ENCODE assay signal across 6 cellular contexts in the genomic region with DNA sequence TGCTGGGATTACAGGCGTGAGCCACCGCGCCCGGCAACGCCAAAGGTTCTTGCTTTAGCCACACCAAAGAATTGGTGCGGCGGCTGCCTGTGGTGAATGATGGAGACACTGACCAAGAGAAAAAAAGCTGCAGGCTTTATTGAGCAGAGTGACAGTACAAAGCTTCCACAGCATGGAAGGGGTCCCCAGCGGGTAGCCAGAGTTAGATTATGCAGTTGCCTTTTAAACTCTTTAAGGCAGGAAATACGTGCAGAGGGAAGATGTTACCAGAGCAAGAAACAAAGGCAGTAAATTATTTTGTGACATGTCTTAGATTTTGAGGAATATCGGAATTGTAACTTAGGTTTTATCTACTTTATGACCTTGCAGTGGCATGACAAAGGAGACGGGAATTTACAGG.
DNase-seq lines count a peak whose midpoint lies in the region; ATAC-seq and TF ChIP-seq lines count a peak whose summit lies in the region.
"Not testable (repeated sequence)": the region's sequence is repeated elsewhere in the genome, so short reads cannot be mapped to it uniquely, and the experiment has no call there.

No MANE protein-coding gene starts in this region.

- H3K9me3 ChIP-seq in GM23248 (ENCODE audit: low read depth); IMR-90 (ENCODE audit: control insufficient read depth, insufficient read depth, low read length); SK-N-SH; neuron (ENCODE audit: low read length): not testable (repeated sequence)

- H3K4me3 Mint-ChIP-seq in chondrocyte (ENCODE audit: unreplicated experiment); mesothelial cell of epicardium: not testable (repeated sequence)

- H3K27me3 Mint-ChIP-seq in chondrocyte (ENCODE audit: low read depth); mesothelial cell of epicardium (ENCODE audit: low read depth): not testable (repeated sequence)

- not testable (repeated sequence) for H2BK15ac ChIP-seq in IMR-90 (ENCODE audit: low read depth, low read length)

- not testable (repeated sequence) for H3K36me3 Mint-ChIP-seq in chondrocyte (ENCODE audit: low read depth); mesothelial cell of epicardium

- BruUV-seq in IMR-90 (replicated peaks; lab: Mats Ljungman, UMichigan): not testable (repeated sequence)

- peak overlapping the region; percentile 57 for H3K27ac Mint-ChIP-seq in chondrocyte (ENCODE audit: unreplicated experiment)
- H3K27ac Mint-ChIP-seq in mesothelial cell of epicardium: peak overlapping the region; percentile 47

- not testable (repeated sequence) for H3K9me1 ChIP-seq in IMR-90 (ENCODE audit: insufficient read depth, low read length)

- H3K18ac ChIP-seq in IMR-90 (ENCODE audit: low read depth, low read length): not testable (repeated sequence)

- H3K4ac ChIP-seq in IMR-90 (ENCODE audit: low read depth, low read length): not testable (repeated sequence)

- not testable (repeated sequence) for H4K91ac ChIP-seq in IMR-90 (ENCODE audit: insufficient read depth, low read depth, low read length)

- not testable (repeated sequence) for H3K23ac ChIP-seq in IMR-90 (ENCODE audit: low read depth, low read length)

- H3K9me2 ChIP-seq in GM23248 (ENCODE audit: insufficient read depth); SK-N-SH: not testable (repeated sequence)

- H4K8ac ChIP-seq in IMR-90 (ENCODE audit: low read depth in 2 of 2, low read length in 2 of 2): not testable (repeated sequence)

- TF ChIP-seq RAD21 in IMR-90 (IDR thresholded peaks at IDR 0.05; ENCODE audit: low read length); SK-N-SH (IDR thresholded peaks at IDR 0.05; ENCODE audit: low read length): not testable (repeated sequence)

- peak overlapping the region; percentile 18 for H3K4me2 ChIP-seq in GM23248 (ENCODE audit: unreplicated experiment)
- H3K4me2 ChIP-seq in IMR-90 (ENCODE audit: low read depth, low read length); SK-N-SH: not testable (repeated sequence)

- peaks cover 24% of the 10 kb centered on the region for H3F3A ChIP-seq in GM23248 (ENCODE audit: insufficient read depth)
- not testable (repeated sequence) for H3F3A ChIP-seq in SK-N-SH (replicated peaks; ENCODE audit: insufficient read depth)

- H3K14ac ChIP-seq in IMR-90 (replicated peaks; ENCODE audit: low read depth, low read length): not testable (repeated sequence)

- dilution Hi-C loops in IMR-90 (cut with HindIII; ENCODE audit: low sequenced_read_pairs, unreplicated experiment): not testable (repeated sequence)

- not testable (repeated sequence) for ATAC-seq in IMR-90 (ENCODE audit: low read depth)

- not testable (repeated sequence) for H2AK5ac ChIP-seq in IMR-90 (ENCODE audit: low read depth, low read length)

- H4K5ac ChIP-seq in IMR-90 (ENCODE audit: low read depth, low read length): not testable (repeated sequence)

- H3K9ac ChIP-seq in GM23248; IMR-90 (ENCODE audit: low read depth, low read length); SK-N-SH: not testable (repeated sequence)

- 78% methylated on average over 11 of the region's 11 CpGs for WGBS in GM23248 (ENCODE audit: low coverage in 1 of 2, low lambda C conversion rate in 2 of 2, missing lambda C conversion rate in 2 of 2), 2 experiments
- WGBS in IMR-90 (ENCODE audit: extremely low coverage in 2 of 2, insufficient read length in 1 of 2), 2 experiments: 78% methylated on average over 7 of the region's 11 CpGs; no CpG with 5 or more reads in 1 of the 2 experiments
- WGBS in SK-N-SH (ENCODE audit: low lambda C conversion rate): 90% methylated on average over 11 of the region's 11 CpGs

- intact Hi-C loops in IMR-90 (cut with micrococcal nuclease): not testable (repeated sequence)

- H2AFZ ChIP-seq in GM23248 (peak overlapping the region; percentile 7; the same call in 1 of the 2 replicates), SK-N-SH (ENCODE audit: low read depth) (peak overlapping the region; percentile 66; the same call in 1 of the 2 replicates), neuron (ENCODE audit: low read depth, low read length) (peak overlapping the region; percentile 69)
- H2AFZ ChIP-seq in IMR-90 (replicated peaks; ENCODE audit: low read length, poor library complexity): not testable (repeated sequence)

- not testable (repeated sequence) for H3K9me3 Mint-ChIP-seq in chondrocyte (ENCODE audit: low read depth); mesothelial cell of epicardium

- not testable (repeated sequence) for TF ChIP-seq CTCF in IMR-90 (conservative IDR thresholded peaks at IDR 0.05; ENCODE audit: low read depth, low read length); SK-N-SH (IDR thresholded peaks at IDR 0.05); chondrocyte (IDR thresholded peaks at IDR 0.05); mesothelial cell of epicardium (IDR thresholded peaks at IDR 0.05; ENCODE audit: unreplicated experiment)

- not testable (repeated sequence) for DNase-seq in GM23248; IMR-90; SK-N-SH; chondrocyte (ENCODE audit: low spot score); mesothelial cell of epicardium (ENCODE audit: low spot score in 2 of 2, unreplicated experiment in 2 of 2)

- not testable (repeated sequence) for H2BK20ac ChIP-seq in IMR-90 (ENCODE audit: low read depth, low read length)

- in situ Hi-C loops in GM23248 (cut with MboI); IMR-90 (cut with MboI; ENCODE audit: low sequenced_read_pairs): not testable (repeated sequence)

- POLR2A ChIA-PET in IMR-90 (lab: Charles Lee; ENCODE audit: unreplicated experiment); SK-N-SH (lab: Yijun Ruan, JAX): not testable (repeated sequence)

- H2BK120ac ChIP-seq in IMR-90 (ENCODE audit: low read depth, low read length): peak overlapping the region; percentile 27; the same call in 1 of the 2 replicates

- not testable (repeated sequence) for H3K4me3 ChIP-seq in GM23248; IMR-90 (ENCODE audit: insufficient read depth, low read depth, low read length); SK-N-SH (ENCODE audit: low read depth in 2 of 2, low read length in 1 of 2)
- peak overlapping the region; percentile 3 for H3K4me3 ChIP-seq in neuron (ENCODE audit: low read length)

- H3K27ac ChIP-seq in GM23248; IMR-90 (ENCODE audit: insufficient read depth, low read length); SK-N-SH (ENCODE audit: low read depth in 2 of 2, low read length in 1 of 2): not testable (repeated sequence)

- not testable (repeated sequence) for H3K56ac ChIP-seq in IMR-90 (ENCODE audit: extremely low read depth, insufficient read depth, low read length)

- not testable (repeated sequence) for H4K20me1 ChIP-seq in GM23248 (ENCODE audit: insufficient read depth); IMR-90 (ENCODE audit: insufficient read depth, low read length); SK-N-SH (ENCODE audit: insufficient read depth)

- H3K27me3 ChIP-seq in GM23248 (replicated peaks; ENCODE audit: insufficient read depth); IMR-90 (ENCODE audit: control insufficient read depth, insufficient read depth, low read length); SK-N-SH (ENCODE audit: insufficient read depth); neuron (ENCODE audit: insufficient read depth, low read length): not testable (repeated sequence)

- H3K79me2 ChIP-seq in GM23248 (ENCODE audit: insufficient read depth); SK-N-SH (ENCODE audit: insufficient read depth): not testable (repeated sequence)

- H2BK5ac ChIP-seq in IMR-90 (ENCODE audit: low read depth, low read length, poor library complexity, severe bottlenecking): not testable (repeated sequence)

- not testable (repeated sequence) for TF ChIP-seq POLR2A in IMR-90 (IDR thresholded peaks at IDR 0.05; ENCODE audit: low read depth, low read length)

- not testable (repeated sequence) for H3K36me3 ChIP-seq in GM23248 (ENCODE audit: low read depth); IMR-90 (ENCODE audit: control insufficient read depth, insufficient read depth, low read length); SK-N-SH (replicated peaks in 1 of 2; ENCODE audit: control insufficient read depth in 1 of 2, insufficient read depth in 2 of 2, low read length in 1 of 2); neuron (ENCODE audit: insufficient read depth, low read length)

- H2AK9ac ChIP-seq in IMR-90 (replicated peaks; ENCODE audit: low read depth, low read length, poor library complexity): not testable (repeated sequence)

- CTCF ChIA-PET in IMR-90 (lab: Yijun Ruan, JAX): not testable (repeated sequence)
- CTCF ChIA-PET in SK-N-SH (lab: Yijun Ruan, JAX): interaction anchor here (1.4 kb wide), 1 partner anchor 318 kb away, joined by 3 read pairs; no protein-coding TSS in a partner anchor

- H3K4me1 ChIP-seq in GM23248 (ENCODE audit: insufficient read depth) (peaks cover 39% of the 10 kb centered on the region), SK-N-SH (ENCODE audit: control insufficient read depth in 1 of 2, insufficient read depth in 2 of 2, low read depth in 1 of 2, low read length in 1 of 2) (peaks cover 2 to 18% of the 10 kb centered on the region in 2 experiments; a peak in 3 of 4 replicates)
- H3K4me1 ChIP-seq in IMR-90 (ENCODE audit: control insufficient read depth, insufficient read depth, low read length); neuron (ENCODE audit: insufficient read depth, low read length): not testable (repeated sequence)

- H3K79me1 ChIP-seq in IMR-90 (ENCODE audit: low read depth in 1 of 2, low read length in 2 of 2): not testable (repeated sequence)

- H3K4me1 Mint-ChIP-seq in chondrocyte (ENCODE audit: low read depth): peaks cover 67% of the 10 kb centered on the region
- H3K4me1 Mint-ChIP-seq in mesothelial cell of epicardium: peaks cover 39% of the 10 kb centered on the region

- TF ChIP-seq EP300 in SK-N-SH (IDR thresholded peaks at IDR 0.05; ENCODE audit: borderline replicate concordance in 1 of 2, low read depth in 1 of 2, low read length in 1 of 2): not testable (repeated sequence)
